Comparison of ENCODE assay signal across 24 cellular contexts in genomic region chr3:121330118-121330517, GRCh38.
"Had no signal": no experiment of that assay in that cellular context is flagged by ENCODE, and none has a peak within 500 bp of the region (broad histone marks: within the 10 kb centered on the region; RNA-seq: fewer than 3 reads in every experiment).

No MANE protein-coding gene starts in this region.

- H3K4me3 ChIP-seq: adrenal gland, body of pancreas, colonic mucosa had no signal

- H3K27ac ChIP-seq: adrenal gland, body of pancreas, colonic mucosa had no signal

- H3K36me3 ChIP-seq: adrenal gland, colonic mucosa had no signal

- H3K9me3 ChIP-seq: adrenal gland, body of pancreas, colonic mucosa had no signal

- H3K4me1 ChIP-seq: adrenal gland, body of pancreas, colonic mucosa had no signal

- ATAC-seq: activated CD4-positive, alpha-beta T cell treated with anti-CD3 and anti-CD28 coated beads for 36 hours; activated CD8-positive, alpha-beta memory T cell treated with anti-CD3 and anti-CD28 coated beads, Interleukin-2, amount 10 ng/mL, durations not matched to agents 7 days and 5 days; activated CD8-positive, alpha-beta T cell treated with anti-CD3 and anti-CD28 coated beads, Interleukin-2, amount 10 ng/mL, durations not matched to agents 7 days and 5 days; activated naive CD8-positive, alpha-beta T cell treated with anti-CD3 and anti-CD28 coated beads, Interleukin-2, amount 50 U/mL, for 24 hours; body of pancreas; esophagus mucosa had no signal

- H3K27me3 ChIP-seq: adrenal gland, body of pancreas, colonic mucosa had no signal

- DNase-seq: activated CD4-positive, alpha-beta memory T cell treated with anti-CD3 and anti-CD28 coated beads for 36 hours; activated CD4-positive, alpha-beta T cell treated with anti-CD3 and anti-CD28 coated beads for 36 hours; activated CD4-positive, alpha-beta T cell treated with anti-CD3 and anti-CD28 coated beads, Interleukin-2, amount 10 ng/mL, durations not matched to agents 24 days and 14 days; activated CD4-positive, CD25-positive, alpha-beta regulatory T cell; activated CD4-positive, CD25-positive, alpha-beta regulatory T cell treated with anti-CD3 and anti-CD28 coated beads, Interleukin-2, amount 50 U/mL, for 72 hours; activated CD8-positive, alpha-beta memory T cell treated with anti-CD3 and anti-CD28 coated beads, Interleukin-2, amount 10 ng/mL, durations not matched to agents 7 days and 5 days; activated CD8-positive, alpha-beta memory T cell treated with anti-CD3 and anti-CD28 coated beads, Interleukin-2, amount 50 U/mL, for 4 hours; activated CD8-positive, alpha-beta T cell treated with anti-CD3 and anti-CD28 coated beads, Interleukin-2, amount 10 ng/mL, durations not matched to agents 7 days and 5 days; activated effector memory CD4-positive, alpha-beta T cell treated with anti-CD3 and anti-CD28 coated beads, Interleukin-2, amount 50 U/mL, for 16 hours; activated naive CD4-positive, alpha-beta T cell treated with anti-CD3 and anti-CD28 coated beads for 36 hours; activated naive CD8-positive, alpha-beta T cell treated with anti-CD3 and anti-CD28 coated beads for 36 hours; activated naive CD8-positive, alpha-beta T cell treated with anti-CD3 and anti-CD28 coated beads, Interleukin-2, amount 50 U/mL, for 24 hours; activated T-cell treated with anti-CD3 and anti-CD28 coated beads, Interleukin-2, amount 50 U/mL, for 1 hour; activated T-cell treated with anti-CD3 and anti-CD28 coated beads, Interleukin-2, amount 50 U/mL, for 48 hours; adrenal gland; aorta; body of pancreas; cerebellar nuclear complex; colonic mucosa; effector memory CD4-positive, alpha-beta T cell; endodermal cell; foreskin fibroblast; T-helper 2 cell had no signal
